Comparison of ENCODE assay signal across 8 cellular contexts in genomic region chr3:49785565-49786356, GRCh38. TPM values are rescaled to one million over a fixed set of nuclear protein-coding genes. Genes with fewer than 3 reads are reported as not detected.
DNase-seq lines count a peak whose midpoint lies in the region; ATAC-seq, FAIRE-seq and TF ChIP-seq lines count a peak whose summit lies in the region.

No MANE protein-coding gene starts in this region.

- H3K9ac ChIP-seq in iPS-15b (ENCODE audit: low read depth, low read length): peak overlapping the region; percentile 77

- in situ Hi-C loops in astrocyte of the cerebellum (cut with HindIII; ENCODE audit: low sequenced_read_pairs): no loop called here

- no peak for FAIRE-seq in small intestine (lab: Jason Lieb, UNC)

- ATAC-seq in HG02610 (IDR thresholded peaks at IDR 0.05; ENCODE audit: unreplicated experiment): peak; percentile 31

- H3K4me3 ChIP-seq in astrocyte of the cerebellum (ENCODE audit: low read depth, low read length) (peak overlapping the region; percentile 96), iPS-15b (ENCODE audit: low read depth, low read length) (peak overlapping the region; percentile 89), small intestine (ENCODE audit: low read depth in 1 of 2, low read length in 2 of 2) (peak overlapping the region; percentile 88 to 99)

- peaks cover 3% of the 10 kb centered on the region for H3K36me3 ChIP-seq in iPS-15b (ENCODE audit: control insufficient read depth, insufficient read depth, low read length)
- peaks cover 0 to 2% of the 10 kb centered on the region in 2 donors for H3K36me3 ChIP-seq in small intestine (ENCODE audit: control insufficient read depth in 2 of 2, insufficient read depth in 2 of 2, low read length in 2 of 2)

- H3K9me3 ChIP-seq in iPS-15b (ENCODE audit: control insufficient read depth, insufficient read depth, low read length) (no peaks in the 10 kb centered on the region), small intestine (ENCODE audit: control insufficient read depth, low read depth) (no peaks in the 10 kb centered on the region)

- no peak for TF ChIP-seq CTCF in astrocyte of the cerebellum (IDR thresholded peaks at IDR 0.05; ENCODE audit: low read depth, low read length, missing control alignments)

- peak overlapping the region; percentile 89 to 93 for H3K27ac ChIP-seq in small intestine (ENCODE audit: low read depth in 1 of 2, low read length in 1 of 2)

- H3K27me3 ChIP-seq in iPS-15b (ENCODE audit: control insufficient read depth, insufficient read depth, low read length) (no peaks in the 10 kb centered on the region), small intestine (ENCODE audit: control insufficient read depth in 2 of 2, insufficient read depth in 2 of 2, low read length in 2 of 2) (no peaks in the 10 kb centered on the region)

- DNase-seq in activated CD8-positive, alpha-beta memory T cell treated with anti-CD3 and anti-CD28 coated beads for 24 hours: peak; percentile 71
- DNase-seq in activated CD8-positive, alpha-beta memory T cell treated with anti-CD3 and anti-CD28 coated beads, Interleukin-2, amount 50 U/mL, for 4 hours: no peak
- DNase-seq in NAMALWA (ENCODE audit: low spot score) (peak; percentile 35), astrocyte of the cerebellum (ENCODE audit: low read depth) (no peak), small intestine (no peak), iPS-NIHi11 (ENCODE audit: low spot score) (no peak)

- H3K4me1 ChIP-seq in iPS-15b (ENCODE audit: control insufficient read depth, insufficient read depth, low read length): peaks cover 6% of the 10 kb centered on the region
- peaks cover 0 to 7% of the 10 kb centered on the region in 2 donors for H3K4me1 ChIP-seq in small intestine (ENCODE audit: control insufficient read depth in 2 of 2, insufficient read depth in 1 of 2, low read depth in 1 of 2, low read length in 1 of 2)

- 2% methylated on average over 33 to 50 of the region's 50 CpGs for WGBS in small intestine, 3 donors

RNA-seq across cellular contexts. Expression of gene IP6K1, which starts 0.6 kb away (rescaled TPM):
- 10 to 100 TPM; 14.8 to 21.3 (median 15.1) TPM for polyA plus RNA-seq in small intestine

RNA-seq across cellular contexts. Expression of gene CDHR4, which starts 13.9 kb away (rescaled TPM):
- under 1 TPM in 1 of 3 donors, not detected in 2; 0.15 TPM for polyA plus RNA-seq in small intestine

RNA-seq across cellular contexts. Expression of gene INKA1, which starts 17.3 kb away (rescaled TPM):
- polyA plus RNA-seq in small intestine: 1 to 10 TPM in 2 of 3 donors, under 1 TPM in 1; 0.67 to 2.9 (median 2.2) TPM

RNA-seq across cellular contexts. Expression of gene UBA7, which starts 28.0 kb away (rescaled TPM):
- polyA plus RNA-seq in small intestine: 100 to 1,000 TPM in 1 of 3 donors, 10 to 100 TPM in 2; 52.1 to 160 (median 86.5) TPM

Comparison
In these comparisons a context has a peak if more than half of its experiments do, and no peak if none do; other contexts are left out.
1. DNase-seq: peak in activated CD8-positive, alpha-beta memory T cell treated with anti-CD3 and anti-CD28 coated beads for 24 hours (single experiment) and NAMALWA (single experiment); none in activated CD8-positive, alpha-beta memory T cell treated with anti-CD3 and anti-CD28 coated beads, Interleukin-2, amount 50 U/mL, for 4 hours (single experiment), astrocyte of the cerebellum (single experiment), small intestine (single experiment) and iPS-NIHi11 (single experiment).
2. Peak in every context shown above with its lines, with median percentiles within 50 percentile points of each other: H3K4me3 ChIP-seq.